Comparison of ENCODE assay signal across 1 cellular context in genomic region chr1:237962985-237963384, GRCh38.
TF ChIP-seq lines count a peak whose summit lies in the region.

No MANE protein-coding gene starts in this region.

TF ChIP-seq in GM23338, 12 proteins besides CTCF, POLR2A, EP300 and RAD21 (continued from another document):
- TF ChIP-seq ZNF462 (CRISPR knock-in tag; IDR thresholded peaks at IDR 0.05) (no peak), ZNF331 (CRISPR knock-in tag; IDR thresholded peaks at IDR 0.05; ENCODE audit: low read depth) (no peak), JUNB (IDR thresholded peaks at IDR 0.05; ENCODE audit: unreplicated experiment) (no peak), ZNF114 (CRISPR knock-in tag; IDR thresholded peaks at IDR 0.05) (no peak; the same call in 1 of the 2 replicates), STAT1 (IDR thresholded peaks at IDR 0.05; ENCODE audit: unreplicated experiment) (no peak), ETS1 (IDR thresholded peaks at IDR 0.05) (no peak), REST (IDR thresholded peaks at IDR 0.05; ENCODE audit: unreplicated experiment) (no peak)
